In the genomic region with DNA sequence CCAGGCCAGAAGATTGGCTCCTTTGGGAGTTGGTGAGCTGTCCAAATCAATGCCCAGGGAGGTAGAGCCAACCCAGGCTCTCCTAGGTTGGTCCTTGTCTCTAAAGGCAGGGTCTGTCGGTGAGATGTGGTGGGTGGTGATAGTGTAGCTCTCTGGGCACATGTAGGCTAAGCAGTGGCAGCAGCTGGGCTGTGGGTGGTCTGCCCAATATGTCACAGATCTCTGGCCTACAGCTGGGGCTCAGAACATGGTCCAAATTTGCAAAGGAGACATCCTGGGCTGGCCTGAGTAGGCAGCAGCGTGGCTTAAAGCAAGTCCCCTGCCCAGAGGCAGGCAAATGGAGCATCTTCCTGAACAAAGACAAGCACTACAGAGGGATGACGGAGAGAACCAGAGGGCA, we compare ENCODE assay signal across 24 cellular contexts.
DNase-seq lines count a peak whose midpoint lies in the region; ATAC-seq, FAIRE-seq and TF ChIP-seq lines count a peak whose summit lies in the region.
"Had no signal": no experiment of that assay in that cellular context is flagged by ENCODE, and none has a peak within 500 bp of the region (broad histone marks: within the 10 kb centered on the region; RNA-seq: fewer than 3 reads in every experiment).

No MANE protein-coding gene starts in this region.

- H3K9me3 ChIP-seq in BE2C: no peaks in the 10 kb centered on the region
- H3K9me3 ChIP-seq: esophagus squamous epithelium, gastrocnemius medialis, left ventricle myocardium inferior had no signal

- TF ChIP-seq CTCF in GM06990 (IDR thresholded peaks at IDR 0.05; ENCODE audit: insufficient read depth, low read length, poor library complexity, severe bottlenecking) (no peak), dorsolateral prefrontal cortex (IDR thresholded peaks at IDR 0.05 in 54 of 56, conservative IDR thresholded peaks at IDR 0.05 in 2 of 56; ENCODE audit: low read depth in 1 of 56, partially characterized antibody in 56 of 56) (no peak), BE2C (IDR thresholded peaks at IDR 0.05; ENCODE audit: low read depth, low read length) (no peak)

- no peak overlapping the region for H3K27ac ChIP-seq in dorsolateral prefrontal cortex
- H3K27ac ChIP-seq: C4-2B, esophagus squamous epithelium, gastrocnemius medialis, left ventricle myocardium inferior, RWPE1, SK-N-MC had no signal

- FAIRE-seq in GM19239 (lab: Jason Lieb, UNC): peak; percentile 33

- no peaks in the 10 kb centered on the region for H3K36me3 ChIP-seq in GM06990 (ENCODE audit: control insufficient read depth, insufficient read depth, low read length)
- no peaks in the 10 kb centered on the region for H3K36me3 ChIP-seq in BE2C
- H3K36me3 ChIP-seq: gastrocnemius medialis had no signal

- no peaks in the 10 kb centered on the region for H3K4me1 ChIP-seq in BE2C

- H3K36me3 Mint-ChIP-seq in naive B cell: no peaks in the 10 kb centered on the region

- H3K9me3 Mint-ChIP-seq in naive B cell: no peaks in the 10 kb centered on the region

- peak overlapping the region in 7 of 8 donors; percentile 25 to 88 (median 71) for H3K4me3 Mint-ChIP-seq in naive B cell

- H3K4me1 Mint-ChIP-seq in naive B cell: peaks cover 59 to 91% (median 69%) of the 10 kb centered on the region in 3 donors

- H3K27me3 ChIP-seq in GM06990 (replicated peaks; ENCODE audit: control insufficient read depth, insufficient read depth, low read length): no peaks in the 10 kb centered on the region
- H3K27me3 ChIP-seq in dorsolateral prefrontal cortex: no peaks in the 10 kb centered on the region
- no peaks in the 10 kb centered on the region for H3K27me3 ChIP-seq in BE2C
- H3K27me3 ChIP-seq: esophagus squamous epithelium, gastrocnemius medialis had no signal

- ATAC-seq in HG03095 (IDR thresholded peaks at IDR 0.05; ENCODE audit: unreplicated experiment) (peak; percentile 1), naive B cell (ENCODE audit: low read depth in 2 of 2) (no peak)
- ATAC-seq: gastrocnemius medialis had no signal

- peak; percentile 68 for DNase-seq in GM06990 (ENCODE audit: extremely low read depth, insufficient read length)
- DNase-seq in GM19239 (ENCODE audit: insufficient read length, low spot score): no peak
- no peak for DNase-seq in naive B cell
- no peak for DNase-seq in dorsolateral prefrontal cortex
- DNase-seq in stimulated activated naive CD4-positive, alpha-beta T cell (lab: John Stamatoyannopoulos, UW): no peak
- DNase-seq in BE2C: no peak
- DNase-seq in DMS79 treated with DMSO at 0.1 percent for 48 hours (lab: John Stamatoyannopoulos, UW): no peak
- DNase-seq: activated CD4-positive, alpha-beta T cell treated with anti-CD3 and anti-CD28 coated beads for 48 hours; activated naive CD4-positive, alpha-beta T cell treated with anti-CD3 and anti-CD28 coated beads, Interleukin-2, amount 50 U/mL, for 16 hours; anterior cingulate cortex; esophagus squamous epithelium; gastrocnemius medialis; HCEC 1CT; hippocampal formation; left ventricle myocardium inferior; NCI-H1105; NCI-H2029; NCI-H2227 treated with DMSO at 0.1 percent for 48 hours; T-helper 2 cell had no signal

- H3K27me3 Mint-ChIP-seq in naive B cell: no peaks in the 10 kb centered on the region
- H3K27me3 Mint-ChIP-seq: progenitor cell of endocrine pancreas had no signal

- H3K4me3 ChIP-seq in GM06990 (replicated peaks; ENCODE audit: low read depth, low read length) (peak overlapping the region; percentile 16; the same call in 1 of the 2 replicates), dorsolateral prefrontal cortex (no peak overlapping the region), BE2C (ENCODE audit: low read depth, low read length) (no peak overlapping the region)
- H3K4me3 ChIP-seq: esophagus squamous epithelium, gastrocnemius medialis, left ventricle myocardium inferior, SK-N-MC had no signal

- intact Hi-C loops in dorsolateral prefrontal cortex (cut with DNase I): no loop called here

- H3K27ac Mint-ChIP-seq in naive B cell: peak overlapping the region in 5 of 6 donors; percentile 69 to 98 (median 97)
- H3K27ac Mint-ChIP-seq: progenitor cell of endocrine pancreas had no signal
